Comparison of ENCODE assay signal across 8 cellular contexts in genomic region chr3:66449411-66449931, GRCh38. TPM values are rescaled to one million over a fixed set of nuclear protein-coding genes. Genes with fewer than 3 reads are reported as not detected.
DNase-seq lines count a peak whose midpoint lies in the region; ATAC-seq and TF ChIP-seq lines count a peak whose summit lies in the region.

No MANE protein-coding gene starts in this region.

- peak overlapping the region; percentile 82 to 85 for H3K27ac ChIP-seq in thoracic aorta

- peak overlapping the region; percentile 40 for H3K9ac ChIP-seq in Loucy (ENCODE audit: low read depth, low read length, poor library complexity, severe bottlenecking)

- no peak for DNase-seq in Right ventricle myocardium superior
- DNase-seq in thoracic aorta (ENCODE audit: low spot score): no peak
- no peak for DNase-seq in SHP77 treated with DMSO at 0.1 percent for 48 hours (lab: John Stamatoyannopoulos, UW)
- DNase-seq in activated naive CD4-positive, alpha-beta T cell treated with anti-CD3 and anti-CD28 coated beads, Interleukin-2, amount 50 U/mL, for 16 hours: no peak
- no peak for DNase-seq in NCI-H1436 treated with DMSO at 0.1 percent for 48 hours (lab: John Stamatoyannopoulos, UW)
- no peak for DNase-seq in HUDEP-2 (lab: John Stamatoyannopoulos, UW; ENCODE audit: unreplicated experiment in 76 of 76)

- ATAC-seq in GM21360 (IDR thresholded peaks at IDR 0.05; ENCODE audit: unreplicated experiment) (peak; percentile 60), Right ventricle myocardium superior (ENCODE audit: poor library complexity) (peak; percentile 69), thoracic aorta (ENCODE audit: insufficient number of reproducible peaks, low FRiP score, low read depth) (peak; percentile 9)

- H4K20me1 ChIP-seq in Loucy (ENCODE audit: insufficient read depth, low read length, poor library complexity, severe bottlenecking): no peaks in the 10 kb centered on the region

- H3K4me2 ChIP-seq in Loucy (ENCODE audit: low read depth, low read length, poor library complexity, severe bottlenecking): peak overlapping the region; percentile 42

- H3K4me3 ChIP-seq in Loucy (ENCODE audit: low read length, poor library complexity, severe bottlenecking) (peak overlapping the region; percentile 23), thoracic aorta (peak overlapping the region; percentile 28)

- H3K36me3 ChIP-seq in Loucy (ENCODE audit: insufficient read depth, low read length) (peaks cover 23% of the 10 kb centered on the region; the same call in 1 of the 2 replicates), thoracic aorta (no peaks in the 10 kb centered on the region)

- no peaks in the 10 kb centered on the region for H3F3A ChIP-seq in Loucy (ENCODE audit: low read depth)

- TF ChIP-seq CTCF in Loucy (conservative IDR thresholded peaks at IDR 0.05; ENCODE audit: low read length): no peak
- no peak for TF ChIP-seq CTCF in thoracic aorta (IDR thresholded peaks at IDR 0.05)

- no peaks in the 10 kb centered on the region for H3K9me3 ChIP-seq in Loucy (ENCODE audit: insufficient read depth, low read depth, low read length)
- H3K9me3 ChIP-seq in thoracic aorta: no peaks in the 10 kb centered on the region

- H3K4me1 ChIP-seq in Loucy (ENCODE audit: insufficient read depth, low read length, poor library complexity, severe bottlenecking) (peaks cover 51% of the 10 kb centered on the region), thoracic aorta (ENCODE audit: control insufficient read depth in 1 of 2, low read depth in 2 of 2) (peaks cover 50 to 74% of the 10 kb centered on the region in 2 donors)

- no peak overlapping the region for H2AFZ ChIP-seq in Loucy (ENCODE audit: low read length)

- H3K9me2 ChIP-seq in Loucy (replicated peaks; ENCODE audit: low read depth, low read length): no peaks in the 10 kb centered on the region

- H3K27me3 ChIP-seq in Loucy (ENCODE audit: insufficient read depth, low read length, poor library complexity, severe bottlenecking) (no peaks in the 10 kb centered on the region), thoracic aorta (replicated peaks; ENCODE audit: insufficient read depth) (no peaks in the 10 kb centered on the region)

- intact Hi-C loops in Right ventricle myocardium superior (cut with DNase I): loop anchor here (5.0 kb wide), 1 partner anchor 33 kb away; no protein-coding TSS in a partner anchor

- H3K79me2 ChIP-seq in Loucy (ENCODE audit: insufficient read depth, low read length): peaks cover 79% of the 10 kb centered on the region

RNA-seq across cellular contexts. Expression of gene LRIG1, which starts 51.4 kb away (rescaled TPM):
- total RNA-seq in Right ventricle myocardium superior: 93.9 TPM
- total RNA-seq in thoracic aorta: 100 to 1,000 TPM; 121 to 131 TPM

Comparison
In these comparisons a context has a peak if more than half of its experiments do, and no peak if none do; other contexts are left out.
1. ATAC-seq: peak in every context shown above with its lines; median percentile 69 in Right ventricle myocardium superior; 60 in GM21360; 9 in thoracic aorta.